ENCODE assay signal across 13 cellular contexts in genomic region chr9:110077926-110078325, GRCh38.
"Had no signal": no experiment of that assay in that cellular context is flagged by ENCODE, and none has a peak within 500 bp of the region (broad histone marks: within the 10 kb centered on the region; RNA-seq: fewer than 3 reads in every experiment).

No MANE protein-coding gene starts in this region.

- H3K27me3 Mint-ChIP-seq: activated CD4-positive, alpha-beta memory T cell treated with anti-CD3 and anti-CD28 coated beads, Interleukin-2, amount 10 ng/mL, durations not matched to agents 7 days and 5 days; activated CD4-positive, alpha-beta T cell treated with anti-CD3 and anti-CD28 coated beads for 36 hours; stimulated activated naive CD8-positive, alpha-beta T cell treated with anti-CD3 and anti-CD28 coated beads, Interleukin-15, Interleukin-2, amounts not matched to agents 100 ng/mL and 50 ng/mL, for 24 hours had no signal

- H3K9me3 Mint-ChIP-seq: activated CD4-positive, alpha-beta memory T cell treated with anti-CD3 and anti-CD28 coated beads, Interleukin-2, amount 10 ng/mL, durations not matched to agents 7 days and 5 days; immature natural killer cell; neural crest cell; stimulated activated naive CD8-positive, alpha-beta T cell treated with anti-CD3 and anti-CD28 coated beads, Interleukin-15, Interleukin-2, amounts not matched to agents 100 ng/mL and 50 ng/mL, for 24 hours had no signal

- DNase-seq: activated CD4-positive, alpha-beta memory T cell treated with anti-CD3 and anti-CD28 coated beads, Interleukin-2, amount 10 ng/mL, durations not matched to agents 7 days and 5 days; activated CD4-positive, alpha-beta T cell treated with anti-CD3 and anti-CD28 coated beads for 36 hours; activated CD8-positive, alpha-beta memory T cell treated with anti-CD3 and anti-CD28 coated beads, Interleukin-2, amount 50 U/mL, for 4 hours; colonic mucosa; effector CD4-positive, alpha-beta T cell; immature natural killer cell; left cardiac atrium; ovary; stimulated activated CD4-positive, alpha-beta T cell treated with anti-CD3 and anti-CD28 coated beads, Interleukin-4, amount 100 ng/mL, for 1 hour; stimulated activated CD8-positive, alpha-beta memory T cell treated with anti-CD3 and anti-CD28 coated beads, Interleukin-4, amount 100 ng/mL, for 48 hours; T-helper 9 cell had no signal

- H3K4me1 ChIP-seq: colonic mucosa had no signal

- H3K27ac ChIP-seq: colonic mucosa, ovary had no signal

- H3K27ac Mint-ChIP-seq: activated CD4-positive, alpha-beta memory T cell treated with anti-CD3 and anti-CD28 coated beads, Interleukin-2, amount 10 ng/mL, durations not matched to agents 7 days and 5 days; activated CD4-positive, alpha-beta T cell treated with anti-CD3 and anti-CD28 coated beads for 36 hours; immature natural killer cell; stimulated activated naive CD8-positive, alpha-beta T cell treated with anti-CD3 and anti-CD28 coated beads, Interleukin-15, Interleukin-2, amounts not matched to agents 100 ng/mL and 50 ng/mL, for 24 hours had no signal

- H3K4me3 ChIP-seq: colonic mucosa, ovary had no signal

- H3K9me3 ChIP-seq: colonic mucosa, ovary had no signal

- ATAC-seq: left cardiac atrium had no signal

- H3K36me3 Mint-ChIP-seq: immature natural killer cell had no signal

- H3K36me3 ChIP-seq: colonic mucosa, ovary had no signal

- H3K27me3 ChIP-seq: colonic mucosa, ovary had no signal

- H3K4me3 Mint-ChIP-seq: activated CD4-positive, alpha-beta memory T cell treated with anti-CD3 and anti-CD28 coated beads, Interleukin-2, amount 10 ng/mL, durations not matched to agents 7 days and 5 days; activated CD4-positive, alpha-beta T cell treated with anti-CD3 and anti-CD28 coated beads for 36 hours; immature natural killer cell; neural crest cell; stimulated activated naive CD8-positive, alpha-beta T cell treated with anti-CD3 and anti-CD28 coated beads, Interleukin-15, Interleukin-2, amounts not matched to agents 100 ng/mL and 50 ng/mL, for 24 hours had no signal
